Comparison of ENCODE assay signal across 1 cellular context in genomic region chr4:98199247-98199646, GRCh38.
TF ChIP-seq lines count a peak whose summit lies in the region.

No MANE protein-coding gene starts in this region.

TF ChIP-seq in HCT116, 20 proteins besides CTCF, POLR2A, EP300 and RAD21 (continued from another document):
- TF ChIP-seq POLR2AphosphoS5 (IDR thresholded peaks at IDR 0.05; ENCODE audit: low read depth, low read length) (no peak), ZFX (IDR thresholded peaks at IDR 0.05) (no peak)
